ENCODE assay signal across 23 cellular contexts in genomic region chr20:36311141-36311853, GRCh38. TPM values are rescaled to one million over a fixed set of nuclear protein-coding genes. Genes with fewer than 3 reads are reported as not detected.
A peak's percentile ranks its signal among the peaks of the same experiment; 100 is the strongest.
DNase-seq lines count a peak whose midpoint lies in the region; ATAC-seq and TF ChIP-seq lines count a peak whose summit lies in the region.
"Had no signal": no experiment of that assay in that cellular context is flagged by ENCODE, and none has a peak within 500 bp of the region (broad histone marks: within the 10 kb centered on the region; RNA-seq: fewer than 3 reads in every experiment).

No MANE protein-coding gene starts in this region.

- no peaks in the 10 kb centered on the region for H3K9me3 ChIP-seq in heart right ventricle
- H3K9me3 ChIP-seq: adrenal gland, BLaER1, HAP-1, testis had no signal

- H3K9me3 Mint-ChIP-seq in WTC11 = no peaks in the 10 kb centered on the region
- H3K9me3 Mint-ChIP-seq: activated T-cell treated with anti-CD3 and anti-CD28 coated beads, Interleukin-2, amount 50 U/mL, for 72 hours; T-helper 1 cell treated with Interleukin-12 subunit alpha and Interleukin-12 subunit beta and Interleukin-4 antibody, amounts not matched to agents 30 μg/mL and 1 μg/mL, for 36 hours had no signal

- peaks cover 13 to 81% (median 74%) of the 10 kb centered on the region in 7 donors for H3K27me3 ChIP-seq in heart right ventricle
- H3K27me3 ChIP-seq: testis had no signal

- CTCF ChIA-PET in WTC11 (lab: Charles Lee) = no interaction called here

- no peak overlapping the region for H3K4me3 Mint-ChIP-seq in WTC11
- H3K4me3 Mint-ChIP-seq: activated T-cell treated with anti-CD3 and anti-CD28 coated beads, Interleukin-2, amount 50 U/mL, for 72 hours; brain; T-helper 1 cell treated with Interleukin-12 subunit alpha and Interleukin-12 subunit beta and Interleukin-4 antibody, amounts not matched to agents 30 μg/mL and 1 μg/mL, for 36 hours had no signal

- H3K4me1 ChIP-seq in heart right ventricle = peaks cover 0 to 9% (median 7%) of the 10 kb centered on the region in 9 donors
- H3K4me1 ChIP-seq: BLaER1, HAP-1 had no signal

- 65 to 66% methylated on average over 17 of the region's 17 CpGs for WGBS in heart right ventricle, 2 donors

- ATAC-seq in heart right ventricle (no peak), left lobe of liver (no peak), HG03342 (IDR thresholded peaks at IDR 0.05; ENCODE audit: unreplicated experiment) (no peak), WTC11 (no peak), GM18511 (IDR thresholded peaks at IDR 0.05; ENCODE audit: unreplicated experiment) (no peak)
- ATAC-seq: activated T-cell treated with anti-CD3 and anti-CD28 coated beads, Interleukin-2, amount 50 U/mL, for 72 hours; sciatic nerve had no signal

- H3K27ac Mint-ChIP-seq in WTC11 = no peak overlapping the region
- H3K27ac Mint-ChIP-seq: activated T-cell treated with anti-CD3 and anti-CD28 coated beads, Interleukin-2, amount 50 U/mL, for 72 hours; brain; T-helper 1 cell treated with Interleukin-12 subunit alpha and Interleukin-12 subunit beta and Interleukin-4 antibody, amounts not matched to agents 30 μg/mL and 1 μg/mL, for 36 hours had no signal

- no peaks in the 10 kb centered on the region for H3K36me3 ChIP-seq in heart right ventricle
- H3K36me3 ChIP-seq: adrenal gland, BLaER1, HAP-1 had no signal

- peaks cover 8% of the 10 kb centered on the region for H3K4me1 Mint-ChIP-seq in WTC11

- TF ChIP-seq CTCF in heart right ventricle (IDR thresholded peaks at IDR 0.05) (no peak), NB4 (IDR thresholded peaks at IDR 0.05; ENCODE audit: low read depth, low read length) (no peak), WTC11 (IDR thresholded peaks at IDR 0.05) (no peak)

- POLR2A ChIA-PET in WTC11 (lab: Charles Lee) = no interaction called here

- intact Hi-C loops in cardiac septum (cut with DNase I) = no loop called here
- intact Hi-C loops in heart right ventricle (cut with DNase I) = no loop called here

- H3K27ac ChIP-seq in heart right ventricle = no peak overlapping the region
- H3K27ac ChIP-seq: adrenal gland, BLaER1, testis had no signal

- no peaks in the 10 kb centered on the region for H3K36me3 Mint-ChIP-seq in WTC11
- H3K36me3 Mint-ChIP-seq: brain had no signal

- peak; percentile 22 for DNase-seq in cardiac septum (ENCODE audit: low spot score)
- no peak for DNase-seq in heart right ventricle
- DNase-seq in NB4 (ENCODE audit: low read depth) = peak; percentile 78
- DNase-seq in left lobe of liver (ENCODE audit: low spot score) = peak; percentile 21
- DNase-seq in GM19240 (ENCODE audit: insufficient read length, low spot score) = no peak
- DNase-seq in WTC11 (ENCODE audit: low spot score) = no peak
- DNase-seq: activated CD4-positive, alpha-beta T cell treated with anti-CD3 and anti-CD28 coated beads for 1 hour; activated naive CD4-positive, alpha-beta T cell treated with Interleukin-2 at 50 U/mL for 16 hours; activated T-cell treated with anti-CD3 and anti-CD28 coated beads, Interleukin-2, amount 50 U/mL, for 72 hours; KG1; MM.1S; NCI-H1436 treated with DMSO at 0.1 percent for 48 hours; NCI-H748 treated with DMSO at 0.1 percent for 48 hours; stimulated activated naive CD4-positive, alpha-beta T cell treated with Interleukin-2 at 50 U/mL for 16 hours; testis had no signal

- H3K4me3 ChIP-seq in heart right ventricle (no peak overlapping the region), NB4 (ENCODE audit: low read depth, low read length) (no peak overlapping the region)
- H3K4me3 ChIP-seq: adrenal gland, BLaER1, HAP-1, testis had no signal

- no peak for TF ChIP-seq POLR2A in NB4 (IDR thresholded peaks at IDR 0.05; ENCODE audit: extremely low read depth, insufficient read length)

- peaks cover 21% of the 10 kb centered on the region for H3K27me3 Mint-ChIP-seq in WTC11 (ENCODE audit: low read depth)

TF ChIP-seq in WTC11, 78 proteins besides CTCF, POLR2A, EP300 and RAD21:
- TF ChIP-seq OVOL2 (CRISPR knock-in tag; IDR thresholded peaks at IDR 0.05; ENCODE audit: borderline replicate concordance) (no peak), ZNF219 (CRISPR knock-in tag; IDR thresholded peaks at IDR 0.05; ENCODE audit: borderline replicate concordance) (no peak), FOXP1 (CRISPR knock-in tag; IDR thresholded peaks at IDR 0.05; ENCODE audit: borderline replicate concordance) (no peak), SMAD4 (CRISPR knock-in tag; IDR thresholded peaks at IDR 0.05) (no peak), E2F5 (CRISPR knock-in tag; IDR thresholded peaks at IDR 0.05) (no peak), AR (CRISPR knock-in tag; IDR thresholded peaks at IDR 0.05) (no peak), ZNF396 (CRISPR knock-in tag; IDR thresholded peaks at IDR 0.05; ENCODE audit: borderline replicate concordance) (no peak), KAT7 (CRISPR knock-in tag; IDR thresholded peaks at IDR 0.05; ENCODE audit: borderline replicate concordance) (no peak), ZNF138 (CRISPR knock-in tag; conservative IDR thresholded peaks at IDR 0.05) (no peak), TEAD4 (CRISPR knock-in tag; IDR thresholded peaks at IDR 0.05) (no peak)
- TF ChIP-seq, protein P1, sequence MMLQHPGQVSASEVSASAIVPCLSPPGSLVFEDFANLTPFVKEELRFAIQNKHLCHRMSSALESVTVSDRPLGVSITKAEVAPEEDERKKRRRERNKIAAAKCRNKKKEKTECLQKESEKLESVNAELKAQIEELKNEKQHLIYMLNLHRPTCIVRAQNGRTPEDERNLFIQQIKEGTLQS (CRISPR knock-in tag; conservative IDR thresholded peaks at IDR 0.05) = no peak

RNA-seq across cellular contexts. Expression of gene DLGAP4, which starts 5.2 kb away (rescaled TPM):
- total RNA-seq in cardiac septum (95.2 TPM), heart right ventricle (10 to 100 TPM; 40.6 to 74.4 (median 60.7) TPM), left lobe of liver (20.0 TPM), WTC11 (2021) (52.6 to 54.6 TPM (median 54.6 TPM) in 3 replicates)
- polyA plus RNA-seq in heart right ventricle = 10 to 100 TPM; 34.0 to 56.0 TPM

Comparison
In these comparisons a context has a peak if more than half of its experiments do, and no peak if none do; other contexts are left out.
1. DNase-seq: peak in cardiac septum (single experiment), NB4 (single experiment) and left lobe of liver (single experiment); none in heart right ventricle (0 of 2), GM19240 (single experiment) and WTC11 (single experiment).